In the genomic region with DNA sequence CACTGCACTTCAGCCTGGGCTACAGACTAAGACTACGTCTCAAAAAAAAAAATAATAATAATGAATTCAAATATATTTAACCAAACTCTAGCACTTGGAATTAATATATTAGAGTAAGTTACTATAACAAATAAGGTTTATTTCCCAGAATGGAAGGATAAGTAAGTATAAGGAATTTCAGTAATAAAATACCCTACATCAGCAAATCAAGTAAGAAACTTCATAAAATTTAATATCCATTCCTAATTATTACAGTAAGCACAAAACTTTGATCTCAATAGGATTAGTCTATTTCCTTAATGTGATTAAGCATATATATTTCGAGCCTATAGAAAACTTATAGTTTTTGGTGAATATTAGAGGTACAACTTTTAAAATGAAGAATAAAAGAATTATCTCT, we compare ENCODE assay signal across 3 cellular contexts.
TF ChIP-seq lines count a peak whose summit lies in the region.

No MANE protein-coding gene starts in this region.

TF ChIP-seq in A549, 52 proteins besides CTCF, POLR2A, EP300 and RAD21:
- TF ChIP-seq MAFK (IDR thresholded peaks at IDR 0.05; ENCODE audit: partially characterized antibody) = peak; percentile 17
- no peak for TF ChIP-seq TP53 (CRISPR knock-in tag; IDR thresholded peaks at IDR 0.05)

TF ChIP-seq in IMR-90, 13 proteins besides CTCF, POLR2A, EP300 and RAD21:
- TF ChIP-seq NFE2L2 (IDR thresholded peaks at IDR 0.05; ENCODE audit: low read depth, low read length) = no peak
- TF ChIP-seq MAFK (IDR thresholded peaks at IDR 0.05; ENCODE audit: low read depth, low read length) = peak; percentile 56

TF ChIP-seq in K562, 482 proteins besides CTCF, POLR2A, EP300 and RAD21:
- TF ChIP-seq YBX1 (IDR thresholded peaks at IDR 0.05) = no peak
- TF ChIP-seq SMAD1 (IDR thresholded peaks at IDR 0.05; ENCODE audit: low read depth, low read length, partially characterized antibody) = no peak
- no peak for TF ChIP-seq HNRNPL (IDR thresholded peaks at IDR 0.05; ENCODE audit: low read depth, low read length)
- no peak for TF ChIP-seq TAL1 (IDR thresholded peaks at IDR 0.05)
- TF ChIP-seq CREB1 (IDR thresholded peaks at IDR 0.05) = no peak
- TF ChIP-seq CREB1 (CRISPR knock-in tag; IDR thresholded peaks at IDR 0.05) = no peak
- no peak for TF ChIP-seq ZEB2 (IDR thresholded peaks at IDR 0.05)
- TF ChIP-seq ZNF316 (IDR thresholded peaks at IDR 0.05) = peak; percentile 78
- TF ChIP-seq TRIM28 (IDR thresholded peaks at IDR 0.05) = no peak
- no peak for TF ChIP-seq ILF3 (IDR thresholded peaks at IDR 0.05; ENCODE audit: borderline replicate concordance)
- TF ChIP-seq C11orf30 (IDR thresholded peaks at IDR 0.05; ENCODE audit: low read depth) = peak; percentile 65
- TF ChIP-seq SRSF7 (optimal IDR thresholded peaks at IDR 0.05; ENCODE audit: low read depth, low read length) = no peak
- TF ChIP-seq, protein P1, sequence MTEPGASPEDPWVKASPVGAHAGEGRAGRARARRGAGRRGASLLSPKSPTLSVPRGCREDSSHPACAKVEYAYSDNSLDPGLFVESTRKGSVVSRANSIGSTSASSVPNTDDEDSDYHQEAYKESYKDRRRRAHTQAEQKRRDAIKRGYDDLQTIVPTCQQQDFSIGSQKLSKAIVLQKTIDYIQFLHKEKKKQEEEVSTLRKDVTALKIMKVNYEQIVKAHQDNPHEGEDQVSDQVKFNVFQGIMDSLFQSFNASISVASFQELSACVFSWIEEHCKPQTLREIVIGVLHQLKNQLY (CRISPR knock-in tag; conservative IDR thresholded peaks at IDR 0.05) = no peak
- 0 out of 2 replicates have a peak, but pooled peaks have one; percentile 31 for TF ChIP-seq MAFG (tag; conservative IDR thresholded peaks at IDR 0.05)
- TF ChIP-seq DNMT1 (IDR thresholded peaks at IDR 0.05) = no peak
- no peak for TF ChIP-seq ZBTB1 (CRISPR knock-in tag; IDR thresholded peaks at IDR 0.05; ENCODE audit: borderline replicate concordance, low read depth)
- TF ChIP-seq, protein P2, sequence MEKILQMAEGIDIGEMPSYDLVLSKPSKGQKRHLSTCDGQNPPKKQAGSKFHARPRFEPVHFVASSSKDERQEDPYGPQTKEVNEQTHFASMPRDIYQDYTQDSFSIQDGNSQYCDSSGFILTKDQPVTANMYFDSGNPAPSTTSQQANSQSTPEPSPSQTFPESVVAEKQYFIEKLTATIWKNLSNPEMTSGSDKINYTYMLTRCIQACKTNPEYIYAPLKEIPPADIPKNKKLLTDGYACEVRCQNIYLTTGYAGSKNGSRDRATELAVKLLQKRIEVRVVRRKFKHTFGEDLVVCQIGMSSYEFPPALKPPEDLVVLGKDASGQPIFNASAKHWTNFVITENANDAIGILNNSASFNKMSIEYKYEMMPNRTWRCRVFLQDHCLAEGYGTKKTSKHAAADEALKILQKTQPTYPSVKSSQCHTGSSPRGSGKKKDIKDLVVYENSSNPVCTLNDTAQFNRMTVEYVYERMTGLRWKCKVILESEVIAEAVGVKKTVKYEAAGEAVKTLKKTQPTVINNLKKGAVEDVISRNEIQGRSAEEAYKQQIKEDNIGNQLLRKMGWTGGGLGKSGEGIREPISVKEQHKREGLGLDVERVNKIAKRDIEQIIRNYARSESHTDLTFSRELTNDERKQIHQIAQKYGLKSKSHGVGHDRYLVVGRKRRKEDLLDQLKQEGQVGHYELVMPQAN (IDR thresholded peaks at IDR 0.05; ENCODE audit: borderline replicate concordance) = no peak
- TF ChIP-seq CEBPB (tag; IDR thresholded peaks at IDR 0.05) = no peak
- TF ChIP-seq ZNF77 (CRISPR knock-in tag; IDR thresholded peaks at IDR 0.05) = no peak
- TF ChIP-seq BRD4 (IDR thresholded peaks at IDR 0.05) = no peak
- TF ChIP-seq, protein P3, sequence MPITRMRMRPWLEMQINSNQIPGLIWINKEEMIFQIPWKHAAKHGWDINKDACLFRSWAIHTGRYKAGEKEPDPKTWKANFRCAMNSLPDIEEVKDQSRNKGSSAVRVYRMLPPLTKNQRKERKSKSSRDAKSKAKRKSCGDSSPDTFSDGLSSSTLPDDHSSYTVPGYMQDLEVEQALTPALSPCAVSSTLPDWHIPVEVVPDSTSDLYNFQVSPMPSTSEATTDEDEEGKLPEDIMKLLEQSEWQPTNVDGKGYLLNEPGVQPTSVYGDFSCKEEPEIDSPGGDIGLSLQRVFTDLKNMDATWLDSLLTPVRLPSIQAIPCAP (CRISPR knock-in tag; IDR thresholded peaks at IDR 0.05; ENCODE audit: borderline replicate concordance) = no peak
